4 cellular contexts compared by ENCODE assay signal in the genomic region with DNA sequence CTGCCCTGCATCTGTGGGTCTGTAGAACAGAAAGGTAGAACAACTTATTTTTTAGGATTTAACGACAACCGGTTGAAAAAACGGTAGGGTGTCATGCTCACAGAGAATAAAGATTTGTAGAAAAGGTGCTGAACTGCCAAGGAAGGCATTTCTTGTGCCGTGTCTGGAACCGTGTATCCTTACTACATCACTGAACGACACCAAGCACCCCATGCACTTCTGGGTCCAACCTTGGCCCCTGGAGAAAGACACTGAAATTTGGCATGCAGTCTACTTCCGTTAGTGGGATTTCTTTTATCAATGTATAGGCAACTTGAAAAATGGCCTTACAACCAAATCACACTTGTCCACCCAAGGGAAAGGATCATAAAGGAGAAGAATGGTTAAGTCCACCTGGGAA.
A peak's percentile ranks its signal among the peaks of the same experiment; 100 is the strongest.
TF ChIP-seq lines count a peak whose summit lies in the region.

No MANE protein-coding gene starts in this region.

TF ChIP-seq in HepG2, 621 proteins besides CTCF, POLR2A, EP300 and RAD21:
- no peak for TF ChIP-seq REPIN1 (CRISPR knock-in tag; IDR thresholded peaks at IDR 0.05; ENCODE audit: borderline replicate concordance, low read depth)
- peak; percentile 28; the same call in 1 of the 2 replicates for TF ChIP-seq POLR2AphosphoS5 (IDR thresholded peaks at IDR 0.05; ENCODE audit: low read depth, low read length)
- 0 out of 2 replicates have a peak, but pooled peaks have one; percentile 39 for TF ChIP-seq ZSCAN21 (CRISPR knock-in tag; IDR thresholded peaks at IDR 0.05; ENCODE audit: borderline replicate concordance)

TF ChIP-seq in HEK293, 187 proteins besides CTCF, POLR2A, EP300 and RAD21:
- TF ChIP-seq, protein P1, sequence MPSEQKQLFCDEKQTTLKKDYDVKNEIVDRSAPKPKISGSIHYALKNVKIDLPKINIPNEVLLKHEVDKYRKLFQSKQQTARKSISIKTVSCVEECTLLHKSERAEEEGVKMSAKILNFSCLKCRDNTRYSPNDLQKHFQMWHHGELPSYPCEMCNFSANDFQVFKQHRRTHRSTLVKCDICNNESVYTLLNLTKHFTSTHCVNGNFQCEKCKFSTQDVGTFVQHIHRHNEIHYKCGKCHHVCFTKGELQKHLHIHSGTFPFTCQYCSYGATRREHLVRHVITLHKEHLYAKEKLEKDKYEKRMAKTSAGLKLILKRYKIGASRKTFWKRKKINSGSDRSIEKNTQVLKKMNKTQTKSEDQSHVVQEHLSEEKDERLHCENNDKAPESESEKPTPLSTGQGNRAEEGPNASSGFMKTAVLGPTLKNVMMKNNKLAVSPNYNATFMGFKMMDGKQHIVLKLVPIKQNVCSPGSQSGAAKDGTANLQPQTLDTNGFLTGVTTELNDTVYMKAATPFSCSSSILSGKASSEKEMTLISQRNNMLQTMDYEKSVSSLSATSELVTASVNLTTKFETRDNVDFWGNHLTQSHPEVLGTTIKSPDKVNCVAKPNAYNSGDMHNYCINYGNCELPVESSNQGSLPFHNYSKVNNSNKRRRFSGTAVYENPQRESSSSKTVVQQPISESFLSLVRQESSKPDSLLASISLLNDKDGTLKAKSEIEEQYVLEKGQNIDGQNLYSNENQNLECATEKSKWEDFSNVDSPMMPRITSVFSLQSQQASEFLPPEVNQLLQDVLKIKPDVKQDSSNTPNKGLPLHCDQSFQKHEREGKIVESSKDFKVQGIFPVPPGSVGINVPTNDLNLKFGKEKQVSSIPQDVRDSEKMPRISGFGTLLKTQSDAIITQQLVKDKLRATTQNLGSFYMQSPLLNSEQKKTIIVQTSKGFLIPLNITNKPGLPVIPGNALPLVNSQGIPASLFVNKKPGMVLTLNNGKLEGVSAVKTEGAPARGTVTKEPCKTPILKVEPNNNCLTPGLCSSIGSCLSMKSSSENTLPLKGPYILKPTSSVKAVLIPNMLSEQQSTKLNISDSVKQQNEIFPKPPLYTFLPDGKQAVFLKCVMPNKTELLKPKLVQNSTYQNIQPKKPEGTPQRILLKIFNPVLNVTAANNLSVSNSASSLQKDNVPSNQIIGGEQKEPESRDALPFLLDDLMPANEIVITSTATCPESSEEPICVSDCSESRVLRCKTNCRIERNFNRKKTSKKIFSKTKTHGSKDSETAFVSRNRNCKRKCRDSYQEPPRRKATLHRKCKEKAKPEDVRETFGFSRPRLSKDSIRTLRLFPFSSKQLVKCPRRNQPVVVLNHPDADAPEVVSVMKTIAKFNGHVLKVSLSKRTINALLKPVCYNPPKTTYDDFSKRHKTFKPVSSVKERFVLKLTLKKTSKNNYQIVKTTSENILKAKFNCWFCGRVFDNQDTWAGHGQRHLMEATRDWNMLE (tag by site-specific recombination; conservative IDR thresholded peaks at IDR 0.05; ENCODE audit: low read depth): no peak
- peak; percentile 92 for TF ChIP-seq ZNF157 (tag by site-specific recombination; IDR thresholded peaks at IDR 0.05)
- TF ChIP-seq, protein P2, sequence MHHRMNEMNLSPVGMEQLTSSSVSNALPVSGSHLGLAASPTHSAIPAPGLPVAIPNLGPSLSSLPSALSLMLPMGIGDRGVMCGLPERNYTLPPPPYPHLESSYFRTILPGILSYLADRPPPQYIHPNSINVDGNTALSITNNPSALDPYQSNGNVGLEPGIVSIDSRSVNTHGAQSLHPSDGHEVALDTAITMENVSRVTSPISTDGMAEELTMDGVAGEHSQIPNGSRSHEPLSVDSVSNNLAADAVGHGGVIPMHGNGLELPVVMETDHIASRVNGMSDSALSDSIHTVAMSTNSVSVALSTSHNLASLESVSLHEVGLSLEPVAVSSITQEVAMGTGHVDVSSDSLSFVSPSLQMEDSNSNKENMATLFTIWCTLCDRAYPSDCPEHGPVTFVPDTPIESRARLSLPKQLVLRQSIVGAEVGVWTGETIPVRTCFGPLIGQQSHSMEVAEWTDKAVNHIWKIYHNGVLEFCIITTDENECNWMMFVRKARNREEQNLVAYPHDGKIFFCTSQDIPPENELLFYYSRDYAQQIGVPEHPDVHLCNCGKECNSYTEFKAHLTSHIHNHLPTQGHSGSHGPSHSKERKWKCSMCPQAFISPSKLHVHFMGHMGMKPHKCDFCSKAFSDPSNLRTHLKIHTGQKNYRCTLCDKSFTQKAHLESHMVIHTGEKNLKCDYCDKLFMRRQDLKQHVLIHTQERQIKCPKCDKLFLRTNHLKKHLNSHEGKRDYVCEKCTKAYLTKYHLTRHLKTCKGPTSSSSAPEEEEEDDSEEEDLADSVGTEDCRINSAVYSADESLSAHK (tag by site-specific recombination; IDR thresholded peaks at IDR 0.05): no peak

TF ChIP-seq in GM12878, 131 proteins besides CTCF, POLR2A, EP300 and RAD21:
- TF ChIP-seq NFXL1 (IDR thresholded peaks at IDR 0.05; ENCODE audit: borderline replicate concordance) (peak; percentile 61; the same call in 1 of the 2 replicates), JUNB (IDR thresholded peaks at IDR 0.05) (no peak), ETV6 (conservative IDR thresholded peaks at IDR 0.05 in 1 of 2, IDR thresholded peaks at IDR 0.05 in 1 of 2; ENCODE audit: borderline replicate concordance in 1 of 2, low read depth in 1 of 2) (0 out of 4 replicates have a peak, but pooled peaks of 1 of the 2 experiments have one; percentile 34)

TF ChIP-seq in WTC11, 78 proteins besides CTCF, POLR2A, EP300 and RAD21 (continued from another document):
- TF ChIP-seq, protein P3, sequence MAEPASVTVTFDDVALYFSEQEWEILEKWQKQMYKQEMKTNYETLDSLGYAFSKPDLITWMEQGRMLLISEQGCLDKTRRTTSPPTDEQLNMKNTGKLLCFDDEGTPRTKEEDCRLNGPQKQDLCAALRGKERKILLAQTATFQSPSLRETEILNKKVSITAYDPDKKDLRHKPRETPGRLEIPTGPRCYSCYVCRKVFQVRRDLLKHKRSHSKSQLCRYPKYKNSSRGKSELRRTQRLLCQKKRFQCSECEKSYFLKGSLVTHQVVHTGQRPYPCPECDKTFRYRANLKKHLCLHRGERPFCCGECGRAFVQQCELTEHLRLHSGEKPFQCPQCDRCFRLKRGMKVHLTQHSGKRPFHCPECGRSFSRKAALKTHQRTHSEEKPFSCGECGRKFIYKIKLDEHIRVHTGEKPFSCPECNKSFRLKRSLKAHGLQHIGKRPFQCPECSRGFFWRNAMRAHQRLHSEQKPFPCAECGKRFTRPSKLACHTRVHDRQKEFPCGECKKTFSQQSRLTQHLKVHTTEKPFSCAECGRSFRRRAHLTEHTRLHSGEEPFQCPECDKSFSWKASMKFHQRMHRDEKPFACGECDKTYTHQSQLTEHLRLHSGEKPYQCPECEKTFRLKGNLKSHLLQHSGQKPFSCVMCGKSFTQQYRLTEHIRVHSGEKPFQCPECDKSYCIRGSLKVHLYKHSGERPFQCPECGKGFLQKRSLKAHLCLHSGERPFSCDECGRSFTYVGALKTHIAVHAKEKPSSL (CRISPR knock-in tag; conservative IDR thresholded peaks at IDR 0.05): no peak
- TF ChIP-seq, protein P4, sequence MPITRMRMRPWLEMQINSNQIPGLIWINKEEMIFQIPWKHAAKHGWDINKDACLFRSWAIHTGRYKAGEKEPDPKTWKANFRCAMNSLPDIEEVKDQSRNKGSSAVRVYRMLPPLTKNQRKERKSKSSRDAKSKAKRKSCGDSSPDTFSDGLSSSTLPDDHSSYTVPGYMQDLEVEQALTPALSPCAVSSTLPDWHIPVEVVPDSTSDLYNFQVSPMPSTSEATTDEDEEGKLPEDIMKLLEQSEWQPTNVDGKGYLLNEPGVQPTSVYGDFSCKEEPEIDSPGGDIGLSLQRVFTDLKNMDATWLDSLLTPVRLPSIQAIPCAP (CRISPR knock-in tag; IDR thresholded peaks at IDR 0.05): no peak
- TF ChIP-seq NR1H2 (CRISPR knock-in tag; IDR thresholded peaks at IDR 0.05) (no peak), HMGA2 (CRISPR knock-in tag; IDR thresholded peaks at IDR 0.05) (no peak), ESRRA (CRISPR knock-in tag; IDR thresholded peaks at IDR 0.05; ENCODE audit: borderline replicate concordance) (no peak), ZNF396 (CRISPR knock-in tag; IDR thresholded peaks at IDR 0.05; ENCODE audit: borderline replicate concordance) (no peak)
- TF ChIP-seq, protein P5, sequence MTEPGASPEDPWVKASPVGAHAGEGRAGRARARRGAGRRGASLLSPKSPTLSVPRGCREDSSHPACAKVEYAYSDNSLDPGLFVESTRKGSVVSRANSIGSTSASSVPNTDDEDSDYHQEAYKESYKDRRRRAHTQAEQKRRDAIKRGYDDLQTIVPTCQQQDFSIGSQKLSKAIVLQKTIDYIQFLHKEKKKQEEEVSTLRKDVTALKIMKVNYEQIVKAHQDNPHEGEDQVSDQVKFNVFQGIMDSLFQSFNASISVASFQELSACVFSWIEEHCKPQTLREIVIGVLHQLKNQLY (CRISPR knock-in tag; IDR thresholded peaks at IDR 0.05): no peak
- TF ChIP-seq, protein P6, sequence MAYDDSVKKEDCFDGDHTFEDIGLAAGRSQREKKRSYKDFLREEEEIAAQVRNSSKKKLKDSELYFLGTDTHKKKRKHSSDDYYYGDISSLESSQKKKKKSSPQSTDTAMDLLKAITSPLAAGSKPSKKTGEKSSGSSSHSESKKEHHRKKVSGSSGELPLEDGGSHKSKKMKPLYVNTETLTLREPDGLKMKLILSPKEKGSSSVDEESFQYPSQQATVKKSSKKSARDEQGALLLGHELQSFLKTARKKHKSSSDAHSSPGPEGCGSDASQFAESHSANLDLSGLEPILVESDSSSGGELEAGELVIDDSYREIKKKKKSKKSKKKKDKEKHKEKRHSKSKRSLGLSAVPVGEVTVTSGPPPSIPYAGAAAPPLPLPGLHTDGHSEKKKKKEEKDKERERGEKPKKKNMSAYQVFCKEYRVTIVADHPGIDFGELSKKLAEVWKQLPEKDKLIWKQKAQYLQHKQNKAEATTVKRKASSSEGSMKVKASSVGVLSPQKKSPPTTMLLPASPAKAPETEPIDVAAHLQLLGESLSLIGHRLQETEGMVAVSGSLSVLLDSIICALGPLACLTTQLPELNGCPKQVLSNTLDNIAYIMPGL (CRISPR knock-in tag; IDR thresholded peaks at IDR 0.05): no peak
- TF ChIP-seq, protein P7, sequence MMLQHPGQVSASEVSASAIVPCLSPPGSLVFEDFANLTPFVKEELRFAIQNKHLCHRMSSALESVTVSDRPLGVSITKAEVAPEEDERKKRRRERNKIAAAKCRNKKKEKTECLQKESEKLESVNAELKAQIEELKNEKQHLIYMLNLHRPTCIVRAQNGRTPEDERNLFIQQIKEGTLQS (CRISPR knock-in tag; conservative IDR thresholded peaks at IDR 0.05): no peak
